In genomic region chr5:60959156-60959555, GRCh38 we compare ENCODE assay signal across 10 cellular contexts. TPM values are rescaled to one million over a fixed set of nuclear protein-coding genes. Genes with fewer than 3 reads are reported as not detected.
DNase-seq lines count a peak whose midpoint lies in the region; ATAC-seq and TF ChIP-seq lines count a peak whose summit lies in the region.
"Had no signal": no experiment of that assay in that cellular context is flagged by ENCODE, and none has a peak within 500 bp of the region (broad histone marks: within the 10 kb centered on the region; RNA-seq: fewer than 3 reads in every experiment).

No MANE protein-coding gene starts in this region.

- intact Hi-C loops in A673 (cut with micrococcal nuclease; ENCODE audit: unreplicated experiment) (loop anchor here (10.0 kb wide), 1 partner anchor 696 kb away; no protein-coding TSS in a partner anchor), left colon (cut with DNase I, micrococcal nuclease) (no loop called here), thyroid gland (cut with DNase I) (no loop called here)

- no peak for TF ChIP-seq POLR2A in thyroid gland (IDR thresholded peaks at IDR 0.05)

- H3K36me3 ChIP-seq in A673 (ENCODE audit: insufficient read depth, low read length, poor library complexity, severe bottlenecking), result peaks cover 4% of the 10 kb centered on the region
- no peaks in the 10 kb centered on the region for H3K36me3 ChIP-seq in thyroid gland

- H3K4me1 ChIP-seq in A673 (ENCODE audit: insufficient read depth, low read length, poor library complexity, severe bottlenecking) (peaks cover 22% of the 10 kb centered on the region), foreskin keratinocyte (no peaks in the 10 kb centered on the region), thyroid gland (no peaks in the 10 kb centered on the region)

- no peaks in the 10 kb centered on the region for H3K27me3 ChIP-seq in A673 (replicated peaks; ENCODE audit: insufficient read depth, low read depth, low read length, poor library complexity)
- no peaks in the 10 kb centered on the region for H3K27me3 ChIP-seq in foreskin keratinocyte
- H3K27me3 ChIP-seq in thyroid gland, result no peaks in the 10 kb centered on the region

- DNase-seq in A673 (ENCODE audit: low spot score) (peak; percentile 71), GM13977 (ENCODE audit: low spot score) (no peak), RKO (ENCODE audit: low spot score) (peak; percentile 65), foreskin keratinocyte (no peak), foreskin melanocyte (no peak), left colon (no peak), hypothalamus (lab: John Stamatoyannopoulos, UW) (no peak), thyroid gland (no peak)
- DNase-seq: stimulated activated naive B cell treated with anti-CD40 and anti-IgM and Interleukin-4, amounts not matched to agents 10 μg/mL and 1 μg/mL and 100 μg/mL, for 72 hours had no signal

- CTCF ChIA-PET in A673 (lab: Charles Lee), result interaction anchor here (0.6 to 0.7 kb wide), 2 partner anchors 859 to 1377 kb away, joined by 3 to 4 read pairs; no protein-coding TSS in a partner anchor

- H3K27ac ChIP-seq in A673 (ENCODE audit: low read depth, low read length, poor library complexity, severe bottlenecking) (no peak overlapping the region), foreskin keratinocyte (no peak overlapping the region), thyroid gland (no peak overlapping the region)

- peak; percentile 54 for TF ChIP-seq CTCF in A673 (conservative IDR thresholded peaks at IDR 0.05; ENCODE audit: low read depth, low read length)
- peak; percentile 25 for TF ChIP-seq CTCF in GM13977 (IDR thresholded peaks at IDR 0.05; ENCODE audit: extremely low read depth, insufficient read depth, missing control alignments)
- TF ChIP-seq CTCF in foreskin keratinocyte (conservative IDR thresholded peaks at IDR 0.05), result peak; percentile 59
- TF ChIP-seq CTCF in thyroid gland (IDR thresholded peaks at IDR 0.05), result peak in 3 of 6 experiments; percentile 26 to 39 (median 38)

- BruUV-seq in A673 (replicated peaks; lab: Mats Ljungman, UMichigan), result no TSS peak

- ATAC-seq in foreskin keratinocyte (no peak), left colon (no peak)
- ATAC-seq: naive thymus-derived CD8-positive, alpha-beta T cell; stimulated activated naive B cell treated with anti-CD40 and anti-IgM and Interleukin-4, amounts not matched to agents 10 μg/mL and 1 μg/mL and 100 μg/mL, for 72 hours had no signal

- H3K9me3 ChIP-seq in A673 (ENCODE audit: low read depth, low read length, poor library complexity, severe bottlenecking) (peaks cover 14% of the 10 kb centered on the region), thyroid gland (no peaks in the 10 kb centered on the region)

- POLR2A ChIA-PET in A673 (lab: Charles Lee; ENCODE audit: low non-redundant PET), result interaction anchor here (0.6 to 0.7 kb wide), 2 partner anchors 395 to 724 kb away, joined by 3 to 6 read pairs; no protein-coding TSS in a partner anchor

- H3K4me3 ChIP-seq in A673 (ENCODE audit: low read depth, low read length, poor library complexity, severe bottlenecking) (no peak overlapping the region), thyroid gland (replicated peaks in 1 of 3) (no peak overlapping the region)

- in situ Hi-C loops in GM13977 (cut with MboI; ENCODE audit: low pct_unique_long_range_greater_than_20kb, low sequenced_read_pairs, unreplicated experiment), result no loop called here

RNA-seq across cellular contexts. Expression of gene NDUFAF2, which starts 14.2 kb away (rescaled TPM):
- total RNA-seq in A673 (2021) (61.3 and 61.6 TPM in 2 replicates), foreskin keratinocyte (57.5 and 67.8 TPM in 2 replicates), left colon (10 to 100 TPM; 15.6 to 25.0 TPM), thyroid gland (10 to 100 TPM; 16.0 to 24.1 (median 20.2) TPM)
- 103 and 110 TPM in 2 replicates for polyA plus RNA-seq in foreskin keratinocyte

RNA-seq across cellular contexts. Expression of gene ERCC8, which starts 14.3 kb away (rescaled TPM):
- 25.6 and 26.2 TPM in 2 replicates for total RNA-seq in A673 (2021)
- 12.7 and 14.3 TPM in 2 replicates for total RNA-seq in foreskin keratinocyte
- polyA plus RNA-seq in foreskin keratinocyte, result 5.8 and 7.7 TPM in 2 replicates
- 10 to 100 TPM in 1 of 2 donors, 1 to 10 TPM in 1; 9.1 to 11.0 TPM for total RNA-seq in left colon
- total RNA-seq in thyroid gland, result 10 to 100 TPM; 13.8 to 25.8 (median 19.9) TPM

Comparison
In these comparisons a context has a peak if more than half of its experiments do, and no peak if none do; other contexts are left out.
1. DNase-seq: peak in A673 (single experiment) and RKO (single experiment); none in GM13977 (single experiment), foreskin keratinocyte (0 of 2), foreskin melanocyte (single experiment), left colon (0 of 2), hypothalamus (0 of 51) and thyroid gland (0 of 2).